Comparison of ENCODE assay signal across 9 cellular contexts in the genomic region with DNA sequence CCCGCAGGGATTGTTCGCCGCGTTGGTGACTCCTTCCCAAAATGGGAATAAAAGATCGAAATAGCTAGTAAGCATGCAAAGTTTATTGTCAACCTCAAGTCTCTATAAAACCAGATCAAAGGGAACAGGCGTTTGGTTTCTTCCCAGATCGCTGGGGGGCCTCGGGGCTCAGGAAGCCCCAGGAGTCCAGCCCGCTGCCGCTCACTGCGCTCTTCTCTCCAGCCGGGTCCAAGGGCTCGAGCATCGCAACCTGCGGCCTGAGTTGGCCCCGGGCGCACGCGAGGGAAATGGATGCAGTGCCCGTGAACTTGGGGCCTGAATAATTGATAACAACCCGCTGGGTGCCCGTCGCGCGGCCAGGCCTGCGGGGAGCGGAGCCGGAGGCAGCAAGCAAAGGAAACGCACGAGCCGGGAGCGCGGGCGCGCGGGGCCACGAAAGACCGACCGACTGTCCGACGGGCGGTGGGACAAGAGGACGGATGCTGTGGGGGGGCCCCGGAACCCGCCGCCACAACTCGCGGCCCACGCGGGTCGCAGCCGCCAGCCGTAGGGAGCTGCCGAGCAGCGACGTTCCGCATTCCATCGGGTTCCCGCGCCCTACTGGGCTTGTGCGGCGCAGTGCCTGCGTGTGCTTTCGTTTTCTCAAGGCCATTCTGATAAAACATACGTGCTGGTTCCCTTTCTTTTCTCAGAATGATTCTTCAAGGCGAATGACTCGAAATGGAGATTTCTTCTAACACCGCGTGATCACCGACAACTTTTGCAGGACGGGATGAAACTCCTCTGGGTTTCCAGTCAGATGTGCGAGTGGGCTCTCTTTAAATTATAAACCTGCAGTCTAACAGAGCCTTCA. TPM values are rescaled to one million over a fixed set of nuclear protein-coding genes. Genes with fewer than 3 reads are reported as not detected.
A peak's percentile ranks its signal among the peaks of the same experiment; 100 is the strongest.
DNase-seq lines count a peak whose midpoint lies in the region; ATAC-seq and TF ChIP-seq lines count a peak whose summit lies in the region.
"Had no signal": no experiment of that assay in that cellular context is flagged by ENCODE, and none has a peak within 500 bp of the region (broad histone marks: within the 10 kb centered on the region; RNA-seq: fewer than 3 reads in every experiment).

No MANE protein-coding gene starts in this region.

- DNase-seq in T-cell (peak in 3 of 34 experiments; percentile 13 to 22 (median 16)), endothelial cell (ENCODE audit: low spot score) (no peak), mesothelial cell of epicardium (ENCODE audit: low spot score in 2 of 2, unreplicated experiment in 2 of 2) (peak in 1 of 2 experiments; percentile 62), thyroid gland (peak; percentile 32 to 43), 8988T (no peak)

- ATAC-seq in GM18867 (IDR thresholded peaks at IDR 0.05; ENCODE audit: unreplicated experiment) (peak; percentile 55), T-cell (replicated peaks in 1 of 4) (peak in 3 of 4 experiments; percentile 37 to 76 (median 60)), GM18517 (IDR thresholded peaks at IDR 0.05; ENCODE audit: unreplicated experiment) (no peak), GM21360 (IDR thresholded peaks at IDR 0.05; ENCODE audit: unreplicated experiment) (no peak)

- no peaks in the 10 kb centered on the region for H3K9me3 ChIP-seq in thyroid gland

- peaks cover 16% of the 10 kb centered on the region in 3 donors for H3K4me1 Mint-ChIP-seq in T-cell
- peaks cover 45% of the 10 kb centered on the region for H3K4me1 Mint-ChIP-seq in endothelial cell (ENCODE audit: unreplicated experiment)
- peaks cover 70% of the 10 kb centered on the region for H3K4me1 Mint-ChIP-seq in mesothelial cell of epicardium

- H3K36me3 Mint-ChIP-seq in T-cell (no peaks in the 10 kb centered on the region), endothelial cell (ENCODE audit: low read depth, unreplicated experiment) (no peaks in the 10 kb centered on the region), mesothelial cell of epicardium (peaks cover 13% of the 10 kb centered on the region)

- TF ChIP-seq CTCF in endothelial cell (IDR thresholded peaks at IDR 0.05; ENCODE audit: unreplicated experiment) (no peak), mesothelial cell of epicardium (IDR thresholded peaks at IDR 0.05; ENCODE audit: unreplicated experiment) (no peak), thyroid gland (IDR thresholded peaks at IDR 0.05) (no peak)

- H3K9me3 Mint-ChIP-seq in T-cell (no peaks in the 10 kb centered on the region), endothelial cell (ENCODE audit: unreplicated experiment) (no peaks in the 10 kb centered on the region), mesothelial cell of epicardium (no peaks in the 10 kb centered on the region)

- intact Hi-C loops in thyroid gland (cut with DNase I), result no loop called here

- H3K27ac ChIP-seq in thyroid gland, result peak overlapping the region in 2 of 3 donors; percentile 35 to 65

- CTCF ChIA-PET in T-cell (lab: Charles Lee), result no interaction called here

- peaks cover 11 to 14% of the 10 kb centered on the region in 2 donors for H3K4me1 ChIP-seq in thyroid gland

- peak overlapping the region; percentile 31 to 51 (median 42) for H3K4me3 ChIP-seq in thyroid gland (replicated peaks in 1 of 3)

- H3K27me3 ChIP-seq in thyroid gland, result peaks cover 19% of the 10 kb centered on the region

- H3K4me3 Mint-ChIP-seq in T-cell (peak overlapping the region; percentile 78 to 89 (median 82)), endothelial cell (ENCODE audit: unreplicated experiment) (peak overlapping the region; percentile 81), mesothelial cell of epicardium (peak overlapping the region; percentile 59)

- no peaks in the 10 kb centered on the region for H3K36me3 ChIP-seq in thyroid gland

- TF ChIP-seq POLR2A in thyroid gland (IDR thresholded peaks at IDR 0.05), result no peak

- H3K27ac Mint-ChIP-seq in T-cell (no peak overlapping the region), endothelial cell (ENCODE audit: unreplicated experiment) (peak overlapping the region; percentile 76), mesothelial cell of epicardium (peak overlapping the region; percentile 83)

- POLR2A ChIA-PET in T-cell (lab: Charles Lee), result no interaction called here

- 9 to 17% methylated on average over 37 to 52 of the region's 72 CpGs for WGBS in thyroid gland, 2 donors

- H3K27me3 Mint-ChIP-seq in T-cell, result peaks cover 76 to 77% of the 10 kb centered on the region in 2 donors
- peaks cover 24% of the 10 kb centered on the region for H3K27me3 Mint-ChIP-seq in endothelial cell (ENCODE audit: unreplicated experiment)
- peaks cover 12% of the 10 kb centered on the region for H3K27me3 Mint-ChIP-seq in mesothelial cell of epicardium (ENCODE audit: low read depth)

RNA-seq across cellular contexts. Expression of a gene that starts 14.0 kb away (rescaled TPM):
- total RNA-seq in T-cell (not detected), endothelial cell (ENCODE audit: unreplicated experiment) (not detected), mesothelial cell of epicardium (127 to 136 TPM (median 132 TPM) in 3 replicates), thyroid gland (not detected)
- total RNA-seq: SK-MEL-5 had no signal

RNA-seq across cellular contexts. Expression of a gene that starts 27.8 kb away (rescaled TPM):
- total RNA-seq in T-cell (not detected), endothelial cell (ENCODE audit: unreplicated experiment) (not detected), mesothelial cell of epicardium (10.2 to 11.7 TPM (median 10.7 TPM) in 3 replicates), thyroid gland (under 1 TPM in 1 of 4 donors, not detected in 3; 0.27 TPM)
- total RNA-seq: SK-MEL-5 had no signal

RNA-seq across cellular contexts. Expression of a gene that starts 50.0 kb away (rescaled TPM):
- total RNA-seq in T-cell (10 to 100 TPM; 70.6 to 87.2 (median 73.3) TPM), endothelial cell (ENCODE audit: unreplicated experiment) (65.0 TPM), mesothelial cell of epicardium (93.8 to 99.2 TPM (median 96.0 TPM) in 3 replicates), thyroid gland (10 to 100 TPM; 36.2 to 63.4 (median 45.2) TPM)

Comparison
In these comparisons a context has a peak if more than half of its experiments do, and no peak if none do; other contexts are left out.
1. ATAC-seq: peak in GM18867 (single experiment) and T-cell (3 of 4); none in GM18517 (single experiment) and GM21360 (single experiment).
2. DNase-seq: peak in thyroid gland (2 of 2); none in endothelial cell (single experiment) and 8988T (single experiment).
3. H3K27ac Mint-ChIP-seq: peak in endothelial cell (single experiment) and mesothelial cell of epicardium (single experiment); none in T-cell (0 of 2).
4. RNA of a gene that starts 14.0 kb away (total RNA-seq): 127 to 136 TPM in mesothelial cell of epicardium; not detected in endothelial cell (single experiment), not detected in T-cell and not detected in thyroid gland; every median in the first group is over 100 times any median in the second.
5. Peak in every context shown above with its lines, with median percentiles within 50 percentile points of each other: H3K4me3 Mint-ChIP-seq.